Comparison of ENCODE assay signal across 8 cellular contexts in genomic region chr5:123422433-123423277, GRCh38. TPM values are rescaled to one million over a fixed set of nuclear protein-coding genes. Genes with fewer than 3 reads are reported as not detected.
DNase-seq lines count a peak whose midpoint lies in the region; ATAC-seq and TF ChIP-seq lines count a peak whose summit lies in the region.

No MANE protein-coding gene starts in this region.

- H3K36me3 ChIP-seq in skeletal muscle satellite cell (ENCODE audit: insufficient read depth, low read length): no peaks in the 10 kb centered on the region

- no peaks in the 10 kb centered on the region for H3K9me3 ChIP-seq in skeletal muscle satellite cell (replicated peaks; ENCODE audit: low read length)

- H3K4me1 ChIP-seq in skeletal muscle satellite cell (ENCODE audit: control insufficient read depth, insufficient read depth, low read length): peaks cover 11% of the 10 kb centered on the region

- peak overlapping the region; percentile 80 for H3K9ac ChIP-seq in skeletal muscle satellite cell (ENCODE audit: low read depth, low read length)

- H3K4me3 ChIP-seq in astrocyte of the cerebellum (ENCODE audit: low read depth, low read length): peak overlapping the region; percentile 69
- H3K4me3 ChIP-seq in skeletal muscle satellite cell (ENCODE audit: low read length): peak overlapping the region; percentile 76

- ATAC-seq in HG02588 (IDR thresholded peaks at IDR 0.05; ENCODE audit: unreplicated experiment): peak; percentile 17

- peak overlapping the region; percentile 85 for H3K4me2 ChIP-seq in skeletal muscle satellite cell (ENCODE audit: low read length)

- TF ChIP-seq CTCF in 22Rv1 (IDR thresholded peaks at IDR 0.05) (no peak), astrocyte of the cerebellum (IDR thresholded peaks at IDR 0.05; ENCODE audit: low read depth, low read length, missing control alignments) (no peak)

- no peaks in the 10 kb centered on the region for H3K27me3 ChIP-seq in skeletal muscle satellite cell (ENCODE audit: control insufficient read depth, insufficient read depth, low read length)

- in situ Hi-C loops in astrocyte of the cerebellum (cut with HindIII; ENCODE audit: low sequenced_read_pairs): no loop called here

- DNase-seq in EH (ENCODE audit: low read depth) (peak; percentile 34), NCI-H1105 (lab: John Stamatoyannopoulos, UW) (peak; percentile 4), astrocyte of the cerebellum (ENCODE audit: low read depth) (no peak), hippocampal formation (lab: John Stamatoyannopoulos, UW) (peak; percentile 4 to 44), GOT3 (lab: John Stamatoyannopoulos, UW) (no peak)

- peak overlapping the region; percentile 71 for H3K27ac ChIP-seq in 22Rv1

RNA-seq across cellular contexts. Expression of gene CEP120, which starts 0.5 kb away (rescaled TPM):
- 13.7 and 16.2 TPM in 2 replicates for total RNA-seq in skeletal muscle satellite cell (2012; rRNA removed)

Comparison
In these comparisons a context has a peak if more than half of its experiments do, and no peak if none do; other contexts are left out.
1. DNase-seq: peak in EH (single experiment), NCI-H1105 (single experiment) and hippocampal formation (2 of 2); none in astrocyte of the cerebellum (single experiment) and GOT3 (single experiment).